ENCODE assay signal across 7 cellular contexts in genomic region chr1:145871994-145872411, GRCh38. TPM values are rescaled to one million over a fixed set of nuclear protein-coding genes. Genes with fewer than 3 reads are reported as not detected.
A peak's percentile ranks its signal among the peaks of the same experiment; 100 is the strongest.
DNase-seq lines count a peak whose midpoint lies in the region; ATAC-seq and TF ChIP-seq lines count a peak whose summit lies in the region.

No MANE protein-coding gene starts in this region.

- H3K27me3 ChIP-seq in upper lobe of left lung: no peaks in the 10 kb centered on the region

- H3K9me3 ChIP-seq in upper lobe of left lung: no peaks in the 10 kb centered on the region

- peaks cover 0 to 9% (median 5%) of the 10 kb centered on the region in 4 donors for H3K4me1 ChIP-seq in upper lobe of left lung

- no peak for TF ChIP-seq POLR2A in upper lobe of left lung (IDR thresholded peaks at IDR 0.05)

- TF ChIP-seq CTCF in upper lobe of left lung (IDR thresholded peaks at IDR 0.05): no peak

- H3K36me3 ChIP-seq in upper lobe of left lung: no peaks in the 10 kb centered on the region

- intact Hi-C loops in head of caudate nucleus (cut with DNase I): no loop called here

- ATAC-seq in upper lobe of left lung (ENCODE audit: low FRiP score in 2 of 2) (peak; percentile 64 to 84), GM18909 (IDR thresholded peaks at IDR 0.05; ENCODE audit: poor library complexity, unreplicated experiment) (no peak), HG03280 (IDR thresholded peaks at IDR 0.05; ENCODE audit: unreplicated experiment) (no peak)

- H3K27ac ChIP-seq in upper lobe of left lung: peak overlapping the region; percentile 41 to 80 (median 66)

- 8 to 10% methylated on average over 13 to 28 of the region's 28 CpGs for WGBS in upper lobe of left lung, 2 donors

- no peak for TF ChIP-seq EP300 in upper lobe of left lung (IDR thresholded peaks at IDR 0.05)

- peak overlapping the region in 3 of 4 donors; percentile 30 to 48 (median 43) for H3K4me3 ChIP-seq in upper lobe of left lung

- DNase-seq in M059J (ENCODE audit: low read depth) (peak; percentile 46), head of caudate nucleus (peak in 37 of 42 donors; percentile 17 to 75 (median 46)), nucleus accumbens (lab: John Stamatoyannopoulos, UW) (peak in 41 of 56 donors; percentile 7 to 76 (median 40)), upper lobe of left lung (peak; percentile 45 to 86)
- peak; percentile 73 for DNase-seq in activated effector memory CD4-positive, alpha-beta T cell treated with anti-CD3 and anti-CD28 coated beads, Interleukin-2, amount 50 U/mL, for 16 hours

RNA-seq across cellular contexts. Expression of gene PIAS3, which starts 13.1 kb away (rescaled TPM):
- 31.5 and 36.6 TPM in 2 replicates for total RNA-seq in M059J (2014; rRNA removed; shearing (Covaris generic))
- 10 to 100 TPM; 23.0 to 71.2 (median 29.5) TPM for total RNA-seq in upper lobe of left lung

RNA-seq across cellular contexts. Expression of gene ANKRD35, which starts 13.7 kb away (rescaled TPM):
- 0.12 and 0.25 TPM in 2 replicates for total RNA-seq in M059J (2014; rRNA removed; shearing (Covaris generic))
- total RNA-seq in upper lobe of left lung: 1 to 10 TPM in 4 of 6 donors, under 1 TPM in 1, not detected in 1; 0.76 to 2.5 (median 1.3) TPM

RNA-seq across cellular contexts. Expression of gene NUDT17, which starts 26.6 kb away (rescaled TPM):
- total RNA-seq in M059J (2014; rRNA removed; shearing (Covaris generic)): 3.1 and 3.2 TPM in 2 replicates
- 10 to 100 TPM in 2 of 6 donors, 1 to 10 TPM in 4; 2.1 to 11.0 (median 4.8) TPM for total RNA-seq in upper lobe of left lung

RNA-seq across cellular contexts. Expression of gene ITGA10, which starts 37.8 kb away (rescaled TPM):
- 0.57 and 0.94 TPM in 2 replicates for total RNA-seq in M059J (2014; rRNA removed; shearing (Covaris generic))
- total RNA-seq in upper lobe of left lung: 10 to 100 TPM; 13.3 to 46.1 (median 14.9) TPM

RNA-seq across cellular contexts. Expression of gene PEX11B, which starts 46.5 kb away (rescaled TPM):
- 31.0 and 42.5 TPM in 2 replicates for total RNA-seq in M059J (2014; rRNA removed; shearing (Covaris generic))
- 10 to 100 TPM; 15.2 to 29.5 (median 26.9) TPM for total RNA-seq in upper lobe of left lung

Comparison
In these comparisons a context has a peak if more than half of its experiments do, and no peak if none do; other contexts are left out.
1. ATAC-seq: peak in upper lobe of left lung (2 of 2); none in GM18909 (single experiment) and HG03280 (single experiment).
2. Peak in every context shown above with its lines, with median percentiles within 50 percentile points of each other: DNase-seq.